ENCODE assay signal across 15 cellular contexts in genomic region chr12:131862084-131862441, GRCh38. TPM values are rescaled to one million over a fixed set of nuclear protein-coding genes. Genes with fewer than 3 reads are reported as not detected.
"Had no signal": no experiment of that assay in that cellular context is flagged by ENCODE, and none has a peak within 500 bp of the region (broad histone marks: within the 10 kb centered on the region; RNA-seq: fewer than 3 reads in every experiment).

No MANE protein-coding gene starts in this region.

- H3K9me3 ChIP-seq: ascending aorta, mucosa of descending colon, ovary, stomach, thoracic aorta, uterus had no signal

- H3K4me3 ChIP-seq: ascending aorta, dorsolateral prefrontal cortex, mucosa of descending colon, ovary, stomach, thoracic aorta, uterus had no signal

- ATAC-seq: esophagus mucosa; left cardiac atrium; mucosa of descending colon; naive thymus-derived CD8-positive, alpha-beta T cell had no signal

- DNase-seq: activated naive CD4-positive, alpha-beta T cell; left cardiac atrium; mucosa of descending colon; naive thymus-derived CD8-positive, alpha-beta T cell; stimulated activated CD4-positive, alpha-beta T cell treated with anti-CD3 and anti-CD28 coated beads, Interleukin-15, amount 100 ng/mL, for 24 hours; stimulated activated CD4-positive, alpha-beta T cell treated with anti-CD3 and anti-CD28 coated beads, Interleukin-4, amount 100 ng/mL, for 24 hours; stomach; T-helper 9 cell; uterus had no signal

- H3K36me3 ChIP-seq: ascending aorta, ovary, stomach, thoracic aorta, uterus had no signal

- H3K36me3 Mint-ChIP-seq: naive thymus-derived CD8-positive, alpha-beta T cell had no signal

- H3K27ac Mint-ChIP-seq: activated T-helper 1 cell treated with anti-CD3 and anti-CD28 coated beads, Interleukin-12 subunit alpha, Interleukin-12 subunit beta, Interleukin-2, Interleukin-4 antibody, amounts not matched to agents 30 ng/mL and 10 ng/mL and 1 ng/mL, durations not matched to agents 14 hours and 24 hours and 36 hours; naive thymus-derived CD8-positive, alpha-beta T cell had no signal

- H3K27me3 ChIP-seq: ascending aorta, dorsolateral prefrontal cortex, ovary, uterus had no signal

- H3K9me3 Mint-ChIP-seq: activated T-helper 1 cell treated with anti-CD3 and anti-CD28 coated beads, Interleukin-12 subunit alpha, Interleukin-12 subunit beta, Interleukin-2, Interleukin-4 antibody, amounts not matched to agents 30 ng/mL and 10 ng/mL and 1 ng/mL, durations not matched to agents 14 hours and 24 hours and 36 hours; naive thymus-derived CD8-positive, alpha-beta T cell had no signal

- H3K4me1 ChIP-seq: ascending aorta, uterus had no signal

- H3K4me3 Mint-ChIP-seq: activated T-helper 1 cell treated with anti-CD3 and anti-CD28 coated beads, Interleukin-12 subunit alpha, Interleukin-12 subunit beta, Interleukin-2, Interleukin-4 antibody, amounts not matched to agents 30 ng/mL and 10 ng/mL and 1 ng/mL, durations not matched to agents 14 hours and 24 hours and 36 hours; naive thymus-derived CD8-positive, alpha-beta T cell had no signal

- H3K27ac ChIP-seq: ascending aorta, dorsolateral prefrontal cortex, ovary, stomach, thoracic aorta, uterus had no signal

RNA-seq across cellular contexts. Expression of gene MMP17, which starts 33.9 kb away (rescaled TPM):
- polyA plus RNA-seq: naive thymus-derived CD8-positive, alpha-beta T cell had no signal
